Comparison of ENCODE assay signal across 2 cellular contexts in genomic region chr1:100971021-100971420, GRCh38.
TF ChIP-seq lines count a peak whose summit lies in the region.

No MANE protein-coding gene starts in this region.

TF ChIP-seq in K562, 482 proteins besides CTCF, POLR2A, EP300 and RAD21 (continued from another document):
- TF ChIP-seq, protein P1, sequence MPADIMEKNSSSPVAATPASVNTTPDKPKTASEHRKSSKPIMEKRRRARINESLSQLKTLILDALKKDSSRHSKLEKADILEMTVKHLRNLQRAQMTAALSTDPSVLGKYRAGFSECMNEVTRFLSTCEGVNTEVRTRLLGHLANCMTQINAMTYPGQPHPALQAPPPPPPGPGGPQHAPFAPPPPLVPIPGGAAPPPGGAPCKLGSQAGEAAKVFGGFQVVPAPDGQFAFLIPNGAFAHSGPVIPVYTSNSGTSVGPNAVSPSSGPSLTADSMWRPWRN (IDR thresholded peaks at IDR 0.05; ENCODE audit: low read depth), result no peak
- TF ChIP-seq RBM22 (IDR thresholded peaks at IDR 0.05; ENCODE audit: low read depth, low read length, poor library complexity, severe bottlenecking) (no peak), SRSF1 (IDR thresholded peaks at IDR 0.05; ENCODE audit: low read depth, low read length) (no peak)
- TF ChIP-seq, protein P2, sequence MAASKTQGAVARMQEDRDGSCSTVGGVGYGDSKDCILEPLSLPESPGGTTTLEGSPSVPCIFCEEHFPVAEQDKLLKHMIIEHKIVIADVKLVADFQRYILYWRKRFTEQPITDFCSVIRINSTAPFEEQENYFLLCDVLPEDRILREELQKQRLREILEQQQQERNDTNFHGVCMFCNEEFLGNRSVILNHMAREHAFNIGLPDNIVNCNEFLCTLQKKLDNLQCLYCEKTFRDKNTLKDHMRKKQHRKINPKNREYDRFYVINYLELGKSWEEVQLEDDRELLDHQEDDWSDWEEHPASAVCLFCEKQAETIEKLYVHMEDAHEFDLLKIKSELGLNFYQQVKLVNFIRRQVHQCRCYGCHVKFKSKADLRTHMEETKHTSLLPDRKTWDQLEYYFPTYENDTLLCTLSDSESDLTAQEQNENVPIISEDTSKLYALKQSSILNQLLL (CRISPR knock-in tag; IDR thresholded peaks at IDR 0.05; ENCODE audit: borderline replicate concordance), result no peak
- TF ChIP-seq, protein P3, sequence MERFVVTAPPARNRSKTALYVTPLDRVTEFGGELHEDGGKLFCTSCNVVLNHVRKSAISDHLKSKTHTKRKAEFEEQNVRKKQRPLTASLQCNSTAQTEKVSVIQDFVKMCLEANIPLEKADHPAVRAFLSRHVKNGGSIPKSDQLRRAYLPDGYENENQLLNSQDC (CRISPR knock-in tag; IDR thresholded peaks at IDR 0.05), result no peak

TF ChIP-seq in SK-N-SH treated with all-trans-retinoic acid at 6 μM for 48 hours, 23 proteins besides CTCF, POLR2A, EP300 and RAD21 (continued from another document):
- TF ChIP-seq TSHZ2 (CRISPR knock-in tag; IDR thresholded peaks at IDR 0.05) (no peak), CSDC2 (CRISPR knock-in tag; IDR thresholded peaks at IDR 0.05) (no peak)
